8 cellular contexts compared by ENCODE assay signal in genomic region chr11:73306977-73307322, GRCh38. TPM values are rescaled to one million over a fixed set of nuclear protein-coding genes. Genes with fewer than 3 reads are reported as not detected.
DNase-seq lines count a peak whose midpoint lies in the region; ATAC-seq, FAIRE-seq and TF ChIP-seq lines count a peak whose summit lies in the region.

No MANE protein-coding gene starts in this region.

- no peak for DNase-seq in activated naive CD4-positive, alpha-beta T cell treated with anti-CD3 and anti-CD28 coated beads for 36 hours
- no peak for DNase-seq in activated naive CD4-positive, alpha-beta T cell treated with Interleukin-2 at 50 U/mL for 16 hours
- DNase-seq in astrocyte (ENCODE audit: low read depth) (no peak), tibial nerve (ENCODE audit: low spot score in 2 of 2) (no peak), DMS153 (lab: John Stamatoyannopoulos, UW) (no peak)

- peaks cover 15% of the 10 kb centered on the region for H3K27me3 Mint-ChIP-seq in activated naive CD4-positive, alpha-beta T cell treated with anti-CD3 and anti-CD28 coated beads for 36 hours (ENCODE audit: low read depth)
- peaks cover 2% of the 10 kb centered on the region for H3K27me3 Mint-ChIP-seq in astrocyte (ENCODE audit: low read depth, unreplicated experiment)

- peaks cover 26% of the 10 kb centered on the region for H4K20me1 ChIP-seq in astrocyte (ENCODE audit: insufficient read depth, low read length)

- no peak for TF ChIP-seq POLR2A in tibial nerve (IDR thresholded peaks at IDR 0.05)

- peak overlapping the region; percentile 25 for H3K27ac ChIP-seq in astrocyte (ENCODE audit: low read depth, low read length)
- peak overlapping the region; percentile 20 to 39 for H3K27ac ChIP-seq in liver (ENCODE audit: low read depth in 1 of 2, low read length in 2 of 2)
- H3K27ac ChIP-seq in tibial nerve: peak overlapping the region; percentile 94 to 99 (median 98)

- H3K27me3 ChIP-seq in astrocyte (ENCODE audit: insufficient read depth, low read length) (no peaks in the 10 kb centered on the region), liver (ENCODE audit: control insufficient read depth in 4 of 4, insufficient read depth in 4 of 4, low read length in 3 of 4) (no peaks in the 10 kb centered on the region), tibial nerve (no peaks in the 10 kb centered on the region)

- peak overlapping the region; percentile 99 for H3K4me2 ChIP-seq in astrocyte (ENCODE audit: low read length)

- no peak for TF ChIP-seq RAD21 in liver (IDR thresholded peaks at IDR 0.05)

- H3K4me1 ChIP-seq in astrocyte (ENCODE audit: insufficient read depth, low read length): peaks cover 31% of the 10 kb centered on the region
- peaks cover 3 to 24% (median 13%) of the 10 kb centered on the region in 4 donors for H3K4me1 ChIP-seq in liver (ENCODE audit: control insufficient read depth in 4 of 4, insufficient read depth in 4 of 4, low read length in 3 of 4)
- peaks cover 0 to 36% (median 29%) of the 10 kb centered on the region in 4 donors for H3K4me1 ChIP-seq in tibial nerve

- no peaks in the 10 kb centered on the region for H3K36me3 ChIP-seq in astrocyte (ENCODE audit: insufficient read depth, low read length)
- H3K36me3 ChIP-seq in liver (ENCODE audit: control insufficient read depth in 4 of 4, insufficient read depth in 3 of 4, low read depth in 1 of 4, low read length in 3 of 4): no peaks in the 10 kb centered on the region
- peaks cover 0 to 13% (median 2%) of the 10 kb centered on the region in 3 donors for H3K36me3 ChIP-seq in tibial nerve

- H3K4me1 Mint-ChIP-seq in activated naive CD4-positive, alpha-beta T cell treated with anti-CD3 and anti-CD28 coated beads for 36 hours (ENCODE audit: low read depth): peaks cover 6% of the 10 kb centered on the region
- peaks cover 4% of the 10 kb centered on the region for H3K4me1 Mint-ChIP-seq in astrocyte (ENCODE audit: low read depth, unreplicated experiment)

- peaks cover 34% of the 10 kb centered on the region for H3K79me2 ChIP-seq in astrocyte (ENCODE audit: insufficient read depth, low read length)

- H3K9ac ChIP-seq in astrocyte (ENCODE audit: low read length) (peak overlapping the region; percentile 66), liver (ENCODE audit: low read depth in 1 of 2, low read length in 2 of 2) (no peak overlapping the region)

- 18% methylated on average over 18 of the region's 18 CpGs for WGBS in liver
- 12 to 14% methylated on average over 18 of the region's 18 CpGs for WGBS in tibial nerve, 2 donors

- CTCF ChIA-PET in activated naive CD4-positive, alpha-beta T cell treated with anti-CD3 and anti-CD28 coated beads for 36 hours (lab: Charles Lee): interaction anchor here (0.6 to 6.4 kb wide), 16 partner anchors 8 to 459 kb away, joined by 3 to 73 read pairs (median 6); no protein-coding TSS in a partner anchor

- H3K4me3 ChIP-seq in astrocyte (ENCODE audit: insufficient read depth, low read depth, low read length) (peak overlapping the region; percentile 60), liver (ENCODE audit: low read depth in 1 of 3, low read length in 3 of 3) (peak overlapping the region in 1 of 3 donors; percentile 48), tibial nerve (peak overlapping the region; percentile 71 to 90 (median 80))

- H3K9me3 Mint-ChIP-seq in activated naive CD4-positive, alpha-beta T cell treated with anti-CD3 and anti-CD28 coated beads for 36 hours: no peaks in the 10 kb centered on the region
- H3K9me3 Mint-ChIP-seq in astrocyte (ENCODE audit: unreplicated experiment): no peaks in the 10 kb centered on the region

- no peaks in the 10 kb centered on the region for H3K9me3 ChIP-seq in astrocyte (ENCODE audit: insufficient read depth, low read depth, low read length)
- no peaks in the 10 kb centered on the region for H3K9me3 ChIP-seq in liver (ENCODE audit: control insufficient read depth in 4 of 4, low read length in 3 of 4)
- H3K9me3 ChIP-seq in tibial nerve: no peaks in the 10 kb centered on the region

- no peak for FAIRE-seq in astrocyte (lab: Jason Lieb, UNC)

- no peak for TF ChIP-seq EP300 in tibial nerve (IDR thresholded peaks at IDR 0.05)

- intact Hi-C loops in activated naive CD4-positive, alpha-beta T cell treated with anti-CD3 and anti-CD28 coated beads for 36 hours (cut with micrococcal nuclease): loop anchor here (1.0 to 2.0 kb wide), 5 partner anchors 28 to 354 kb away; partner anchors contain the start of gene RELT

- no peaks in the 10 kb centered on the region for H3K36me3 Mint-ChIP-seq in activated naive CD4-positive, alpha-beta T cell treated with anti-CD3 and anti-CD28 coated beads for 36 hours (ENCODE audit: low read depth)
- peaks cover 4% of the 10 kb centered on the region for H3K36me3 Mint-ChIP-seq in astrocyte (ENCODE audit: low read depth, unreplicated experiment)

- no peak overlapping the region for H3K27ac Mint-ChIP-seq in activated naive CD4-positive, alpha-beta T cell treated with anti-CD3 and anti-CD28 coated beads for 36 hours
- H3K27ac Mint-ChIP-seq in astrocyte (ENCODE audit: unreplicated experiment): peak overlapping the region; percentile 77

- no peak for ATAC-seq in HG03378 (IDR thresholded peaks at IDR 0.05; ENCODE audit: unreplicated experiment)
- ATAC-seq in HG03521 (IDR thresholded peaks at IDR 0.05; ENCODE audit: unreplicated experiment): no peak

- TF ChIP-seq CTCF in astrocyte (IDR thresholded peaks at IDR 0.05; ENCODE audit: insufficient read depth, low read depth, low read length) (no peak), liver (IDR thresholded peaks at IDR 0.05; ENCODE audit: low read depth, low read length, missing input control) (no peak), tibial nerve (IDR thresholded peaks at IDR 0.05) (no peak)

- H3K4me3 Mint-ChIP-seq in activated naive CD4-positive, alpha-beta T cell treated with anti-CD3 and anti-CD28 coated beads for 36 hours: peak overlapping the region; percentile 76
- peak overlapping the region; percentile 79 for H3K4me3 Mint-ChIP-seq in astrocyte (ENCODE audit: unreplicated experiment)

- peak overlapping the region; percentile 80 for H2AFZ ChIP-seq in astrocyte (ENCODE audit: low read depth, low read length)

TF ChIP-seq in liver, 16 proteins besides CTCF, POLR2A, EP300 and RAD21:
- TF ChIP-seq, protein P1, sequence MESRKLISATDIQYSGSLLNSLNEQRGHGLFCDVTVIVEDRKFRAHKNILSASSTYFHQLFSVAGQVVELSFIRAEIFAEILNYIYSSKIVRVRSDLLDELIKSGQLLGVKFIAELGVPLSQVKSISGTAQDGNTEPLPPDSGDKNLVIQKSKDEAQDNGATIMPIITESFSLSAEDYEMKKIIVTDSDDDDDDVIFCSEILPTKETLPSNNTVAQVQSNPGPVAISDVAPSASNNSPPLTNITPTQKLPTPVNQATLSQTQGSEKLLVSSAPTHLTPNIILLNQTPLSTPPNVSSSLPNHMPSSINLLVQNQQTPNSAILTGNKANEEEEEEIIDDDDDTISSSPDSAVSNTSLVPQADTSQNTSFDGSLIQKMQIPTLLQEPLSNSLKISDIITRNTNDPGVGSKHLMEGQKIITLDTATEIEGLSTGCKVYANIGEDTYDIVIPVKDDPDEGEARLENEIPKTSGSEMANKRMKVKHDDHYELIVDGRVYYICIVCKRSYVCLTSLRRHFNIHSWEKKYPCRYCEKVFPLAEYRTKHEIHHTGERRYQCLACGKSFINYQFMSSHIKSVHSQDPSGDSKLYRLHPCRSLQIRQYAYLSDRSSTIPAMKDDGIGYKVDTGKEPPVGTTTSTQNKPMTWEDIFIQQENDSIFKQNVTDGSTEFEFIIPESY (IDR thresholded peaks at IDR 0.05): no peak
- TF ChIP-seq EGR1 (IDR thresholded peaks at IDR 0.05; ENCODE audit: low read depth in 2 of 2): no peak
- no peak for TF ChIP-seq GABPA (IDR thresholded peaks at IDR 0.05 in 1 of 2, conservative IDR thresholded peaks at IDR 0.05 in 1 of 2)
- TF ChIP-seq ATF3 (IDR thresholded peaks at IDR 0.05): no peak
- no peak for TF ChIP-seq HNF4G (IDR thresholded peaks at IDR 0.05)
- TF ChIP-seq FOXA1 (IDR thresholded peaks at IDR 0.05): no peak
- no peak for TF ChIP-seq HNF4A (conservative IDR thresholded peaks at IDR 0.05)
- TF ChIP-seq, protein P2, sequence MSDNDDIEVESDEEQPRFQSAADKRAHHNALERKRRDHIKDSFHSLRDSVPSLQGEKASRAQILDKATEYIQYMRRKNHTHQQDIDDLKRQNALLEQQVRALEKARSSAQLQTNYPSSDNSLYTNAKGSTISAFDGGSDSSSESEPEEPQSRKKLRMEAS (IDR thresholded peaks at IDR 0.05): no peak
- no peak for TF ChIP-seq JUND (IDR thresholded peaks at IDR 0.05)
- TF ChIP-seq FOXA2 (IDR thresholded peaks at IDR 0.05): no peak
- no peak for TF ChIP-seq NR2F2 (IDR thresholded peaks at IDR 0.05)
TF ChIP-seq in liver: peak in this region for 0.

RNA-seq across cellular contexts. Expression of gene ARHGEF17, which starts 1.1 kb away (rescaled TPM):
- under 1 TPM in 1 of 2 experiments, not detected in 1; 0.19 TPM for total RNA-seq in activated naive CD4-positive, alpha-beta T cell treated with anti-CD3 and anti-CD28 coated beads for 36 hours
- total RNA-seq in astrocyte (59.7 and 66.4 TPM in 2 replicates), liver (10 to 100 TPM in 1 of 2 donors, 1 to 10 TPM in 1; 7.7 to 12.6 TPM), tibial nerve (100 to 1,000 TPM; 102 to 135 (median 112) TPM)
- 1 to 10 TPM; 2.6 to 3.8 TPM for polyA plus RNA-seq in liver

RNA-seq across cellular contexts. Expression of gene P2RY6, which starts 34.8 kb away (rescaled TPM):
- total RNA-seq in activated naive CD4-positive, alpha-beta T cell treated with anti-CD3 and anti-CD28 coated beads for 36 hours: not detected
- 0.14 and 0.75 TPM in 2 replicates for total RNA-seq in astrocyte
- under 1 TPM; 0.59 to 0.98 TPM for total RNA-seq in liver
- polyA plus RNA-seq in liver: 1 to 10 TPM in 1 of 2 donors, under 1 TPM in 1; 0.21 to 1.3 TPM
- 1 to 10 TPM in 1 of 4 donors, under 1 TPM in 2, not detected in 1; 0.63 to 3.3 (median 0.90) TPM for total RNA-seq in tibial nerve

Comparison
In these comparisons a context has a peak if more than half of its experiments do, and no peak if none do; other contexts are left out.
1. H3K27ac ChIP-seq: peak in every context shown above with its lines; median percentile 98 in tibial nerve; 30 in liver; 25 in astrocyte.
2. RNA of gene ARHGEF17, which starts 1.1 kb away (total RNA-seq): 102 to 135 TPM in tibial nerve, 59.7 to 66.4 TPM in astrocyte and 7.7 to 12.6 TPM in liver; 0.19 TPM in activated naive CD4-positive, alpha-beta T cell treated with anti-CD3 and anti-CD28 coated beads for 36 hours; every median in the first group is over 4 times any median in the second.